Comparison of ENCODE assay signal across 18 cellular contexts in the genomic region with DNA sequence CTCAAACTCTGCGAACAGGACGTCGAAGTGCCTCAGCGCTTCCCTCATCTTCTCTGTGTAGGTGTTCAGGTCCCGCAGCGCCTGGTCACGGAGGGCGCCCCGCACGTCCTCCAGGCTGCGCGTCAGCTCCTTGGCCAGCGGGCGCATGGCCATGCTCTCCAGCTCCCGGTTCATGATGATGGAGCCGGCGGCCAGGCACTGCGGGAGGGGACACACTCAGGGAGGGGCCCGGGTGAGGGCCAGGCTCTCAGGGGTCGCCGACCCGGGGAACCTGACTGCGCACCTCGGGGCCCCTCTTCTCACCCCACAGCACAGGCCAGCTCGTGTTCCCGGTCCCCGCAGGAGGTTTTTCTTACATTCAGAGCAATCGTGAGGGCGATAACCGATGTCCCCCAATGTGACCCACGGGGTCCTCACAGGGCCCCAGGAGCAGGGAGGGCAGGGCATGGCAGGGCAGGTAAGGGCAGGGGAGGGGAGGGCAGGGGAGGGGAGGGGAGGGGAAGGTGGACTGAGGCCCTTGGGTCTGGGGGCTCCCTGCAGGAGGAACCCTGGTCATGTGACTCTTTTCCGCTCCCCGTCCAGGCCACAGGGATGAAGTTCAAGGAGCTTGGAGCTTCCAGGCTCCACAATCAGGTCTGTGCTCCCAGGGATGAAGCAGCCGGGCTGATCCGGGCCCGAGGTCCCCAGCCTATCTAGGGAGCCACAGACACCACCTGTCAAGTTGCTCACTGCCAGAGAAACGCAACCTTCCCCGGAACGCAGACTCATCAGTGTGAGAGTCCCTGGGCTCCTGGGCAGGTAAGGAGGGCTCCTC.
DNase-seq lines count a peak whose midpoint lies in the region; ATAC-seq and TF ChIP-seq lines count a peak whose summit lies in the region.
"Had no signal": no experiment of that assay in that cellular context is flagged by ENCODE, and none has a peak within 500 bp of the region (broad histone marks: within the 10 kb centered on the region; RNA-seq: fewer than 3 reads in every experiment).

No MANE protein-coding gene starts in this region.

- H3K4me1 ChIP-seq in mesendoderm (ENCODE audit: control insufficient read depth, low read depth, low read length) (no peaks in the 10 kb centered on the region), vagina (no peaks in the 10 kb centered on the region)

- no peaks in the 10 kb centered on the region for H3K27me3 ChIP-seq in mesendoderm (ENCODE audit: insufficient read depth, low read length, poor library complexity)
- H3K27me3 ChIP-seq in vagina, result no peaks in the 10 kb centered on the region

- H3K79me1 ChIP-seq in mesendoderm (ENCODE audit: low read length), result no peaks in the 10 kb centered on the region

- peak overlapping the region; percentile 62 for H3K56ac ChIP-seq in mesendoderm (ENCODE audit: low read length)

- DNase-seq in cardiac septum (ENCODE audit: low spot score) (peak; percentile 58), Right ventricle myocardium superior (no peak), cerebellar cortex (ENCODE audit: low spot score) (peak; percentile 75), mesendoderm (no peak), vagina (ENCODE audit: extremely low spot score in 2 of 2) (peak; percentile 47 to 67)
- DNase-seq: activated effector memory CD4-positive, alpha-beta T cell treated with anti-CD3 and anti-CD28 coated beads, Interleukin-2, amount 50 U/mL, for 16 hours; CD8-positive, alpha-beta memory T cell; DMS79 treated with DMSO at 0.1 percent for 48 hours; GOT3; hypothalamus; NCI-H187; NCI-H446 treated with DMSO at 0.1 percent for 48 hours had no signal

- H3K9ac ChIP-seq in mesendoderm (ENCODE audit: low read length), result no peak overlapping the region

- H3K4me3 ChIP-seq in mesendoderm (ENCODE audit: low read length) (no peak overlapping the region), vagina (no peak overlapping the region)

- H3K4me2 ChIP-seq in mesendoderm (ENCODE audit: low read length), result no peak overlapping the region

- no peaks in the 10 kb centered on the region for H3K36me3 ChIP-seq in mesendoderm (ENCODE audit: control insufficient read depth, insufficient read depth, low read length)
- H3K36me3 ChIP-seq in vagina, result no peaks in the 10 kb centered on the region

- no peak overlapping the region for H3K23ac ChIP-seq in mesendoderm (ENCODE audit: low read length)

- no peak for TF ChIP-seq CTCF in vagina (IDR thresholded peaks at IDR 0.05)

- no peak overlapping the region for H2AK5ac ChIP-seq in mesendoderm (ENCODE audit: low read length)

- H2BK5ac ChIP-seq in mesendoderm (ENCODE audit: low read length), result no peak overlapping the region

- H4K5ac ChIP-seq in mesendoderm (ENCODE audit: low read length), result no peak overlapping the region

- H3K4ac ChIP-seq in mesendoderm (ENCODE audit: low read depth, low read length), result no peak overlapping the region

- H4K8ac ChIP-seq in mesendoderm (ENCODE audit: low read depth, low read length), result no peak overlapping the region

- intact Hi-C loops in cardiac septum (cut with DNase I), result no loop called here
- intact Hi-C loops in Right ventricle myocardium superior (cut with DNase I), result no loop called here
- intact Hi-C loops in vagina (cut with DNase I), result no loop called here

- H3K79me2 ChIP-seq in mesendoderm (ENCODE audit: control insufficient read depth, insufficient read depth, low read length), result no peaks in the 10 kb centered on the region

- no CpG with 5 or more reads among the region's 39 CpGs for WGBS in mesendoderm (ENCODE audit: extremely low coverage, insufficient coverage, low lambda C conversion rate)

- H3K18ac ChIP-seq in mesendoderm (ENCODE audit: low read length), result no peak overlapping the region

- H2BK15ac ChIP-seq in mesendoderm (replicated peaks; ENCODE audit: low read depth), result no peak overlapping the region

- H3K27ac ChIP-seq in mesendoderm (ENCODE audit: low read depth, low read length) (no peak overlapping the region), vagina (no peak overlapping the region)

- H2BK120ac ChIP-seq in mesendoderm (ENCODE audit: low read depth, low read length), result no peak overlapping the region

- no peak for TF ChIP-seq POLR2A in vagina (IDR thresholded peaks at IDR 0.05)

- H3K9me3 ChIP-seq in vagina, result no peaks in the 10 kb centered on the region

- ATAC-seq in Right ventricle myocardium superior (ENCODE audit: poor library complexity) (no peak), GM18870 (IDR thresholded peaks at IDR 0.05; ENCODE audit: unreplicated experiment) (no peak), HG02938 (IDR thresholded peaks at IDR 0.05; ENCODE audit: unreplicated experiment) (no peak), GM21447 (IDR thresholded peaks at IDR 0.05; ENCODE audit: unreplicated experiment) (no peak)
- ATAC-seq: sciatic nerve; stimulated activated naive CD8-positive, alpha-beta T cell treated with anti-CD3 and anti-CD28 coated beads, Interleukin-15, amount 100 ng/mL, for 72 hours; T-cell had no signal

Comparison
In these comparisons a context has a peak if more than half of its experiments do, and no peak if none do; other contexts are left out.
1. DNase-seq: peak in cardiac septum (single experiment), cerebellar cortex (single experiment) and vagina (2 of 2); none in Right ventricle myocardium superior (single experiment) and mesendoderm (single experiment).